Comparison of ENCODE assay signal across 12 cellular contexts in the genomic region with DNA sequence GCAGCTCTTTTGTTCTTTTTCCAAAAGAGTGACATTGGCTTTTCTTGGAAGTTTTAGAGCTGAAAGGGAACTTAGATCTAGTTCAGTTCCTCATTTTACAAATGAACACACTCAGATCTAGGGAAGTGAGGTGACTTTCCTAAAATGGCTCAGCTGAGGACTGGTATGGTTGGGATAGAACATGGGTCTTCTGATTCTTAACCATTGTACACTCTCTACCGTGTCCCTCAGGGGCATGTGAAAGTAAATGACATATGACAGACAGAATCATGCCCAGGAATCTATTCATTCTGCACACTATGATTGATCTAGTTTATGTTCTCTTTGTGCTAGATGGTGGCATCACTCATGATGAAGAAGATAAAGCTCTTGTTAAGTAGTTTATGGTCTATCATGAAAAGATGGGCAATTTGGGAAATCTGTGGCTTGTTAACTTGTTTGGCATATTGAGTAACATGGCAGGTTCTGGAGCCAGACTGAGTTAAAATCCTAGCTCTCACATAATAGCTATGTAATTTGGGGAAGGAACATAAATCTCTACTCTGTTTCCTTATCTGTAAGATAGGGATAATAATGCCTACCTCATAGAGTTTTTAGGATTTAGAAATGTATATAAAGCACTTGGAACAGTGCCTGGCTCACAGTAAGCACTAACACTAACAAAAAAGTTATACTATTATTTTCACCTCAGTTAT. TPM values are rescaled to one million over a fixed set of nuclear protein-coding genes. Genes with fewer than 3 reads are reported as not detected.
DNase-seq lines count a peak whose midpoint lies in the region; ATAC-seq, FAIRE-seq and TF ChIP-seq lines count a peak whose summit lies in the region.
"Had no signal": no experiment of that assay in that cellular context is flagged by ENCODE, and none has a peak within 500 bp of the region (broad histone marks: within the 10 kb centered on the region; RNA-seq: fewer than 3 reads in every experiment).

No MANE protein-coding gene starts in this region.

- no peaks in the 10 kb centered on the region for H3K27me3 ChIP-seq in CD4-positive, CD25-positive, alpha-beta regulatory T cell (ENCODE audit: control insufficient read depth, insufficient read depth, low read length)
- H3K27me3 ChIP-seq in GM23338 (ENCODE audit: insufficient read depth): no peaks in the 10 kb centered on the region
- H3K27me3 ChIP-seq: BE2C had no signal

- no peak for FAIRE-seq in H54 (lab: Jason Lieb, UNC)

- H3K36me3 Mint-ChIP-seq in CD4-positive, CD25-positive, alpha-beta regulatory T cell: peaks cover 2% of the 10 kb centered on the region
- H3K36me3 Mint-ChIP-seq in GM23338 (ENCODE audit: low read depth) (peaks cover 4% of the 10 kb centered on the region; the same call in 1 of the 3 replicates), memory B cell (peaks cover 4% of the 10 kb centered on the region), endothelial cell (ENCODE audit: low read depth, unreplicated experiment) (no peaks in the 10 kb centered on the region)

- H3K9me3 ChIP-seq in CD4-positive, CD25-positive, alpha-beta regulatory T cell (ENCODE audit: control insufficient read depth in 2 of 2, low read length in 2 of 2): no peaks in the 10 kb centered on the region
- H3K9me3 ChIP-seq: BE2C had no signal

- H3K79me2 ChIP-seq in GM23338 (replicated peaks; ENCODE audit: insufficient read depth): peaks cover 100% of the 10 kb centered on the region

- H3K4me2 ChIP-seq in GM23338: no peak overlapping the region

- peaks cover 27 to 62% (median 42%) of the 10 kb centered on the region in 4 donors for H3K4me1 Mint-ChIP-seq in CD4-positive, CD25-positive, alpha-beta regulatory T cell
- H3K4me1 Mint-ChIP-seq in GM23338 (peaks cover 59% of the 10 kb centered on the region), memory B cell (peaks cover 31% of the 10 kb centered on the region), endothelial cell (ENCODE audit: unreplicated experiment) (peaks cover 10% of the 10 kb centered on the region)

- no peak overlapping the region for H3K27ac ChIP-seq in CD4-positive, CD25-positive, alpha-beta regulatory T cell (ENCODE audit: insufficient read depth, low read length, poor library complexity, severe bottlenecking)
- peak overlapping the region; percentile 51; the same call in 1 of the 2 replicates for H3K27ac ChIP-seq in GM23338 (ENCODE audit: low read depth)

- no peak overlapping the region for H3K4me3 Mint-ChIP-seq in CD4-positive, CD25-positive, alpha-beta regulatory T cell
- no peak overlapping the region for H3K4me3 Mint-ChIP-seq in GM23338
- H3K4me3 Mint-ChIP-seq in memory B cell: no peak overlapping the region
- H3K4me3 Mint-ChIP-seq in endothelial cell (ENCODE audit: unreplicated experiment): no peak overlapping the region

- H2AFZ ChIP-seq in GM23338: no peak overlapping the region

- peaks cover 25% of the 10 kb centered on the region for H4K20me1 ChIP-seq in GM23338 (replicated peaks; ENCODE audit: insufficient read depth)

- H3K9me2 ChIP-seq in GM23338 (ENCODE audit: insufficient read depth): no peaks in the 10 kb centered on the region

- no peak for ATAC-seq in CD4-positive, CD25-positive, alpha-beta regulatory T cell (ENCODE audit: low read depth in 2 of 2)
- ATAC-seq in GM23338: no peak
- no peak for ATAC-seq in SK-N-SH treated with all-trans-retinoic acid at 6 μM for 48 hours
- ATAC-seq in memory B cell (ENCODE audit: low read depth): peak; percentile 47
- ATAC-seq: Panc1 had no signal

- no peaks in the 10 kb centered on the region for H3K9me3 Mint-ChIP-seq in CD4-positive, CD25-positive, alpha-beta regulatory T cell
- H3K9me3 Mint-ChIP-seq in GM23338 (no peaks in the 10 kb centered on the region), memory B cell (no peaks in the 10 kb centered on the region), endothelial cell (ENCODE audit: unreplicated experiment) (no peaks in the 10 kb centered on the region)

- no peak for TF ChIP-seq POLR2A in H54 (IDR thresholded peaks at IDR 0.05; ENCODE audit: low read depth, low read length)

- H3K27ac Mint-ChIP-seq in CD4-positive, CD25-positive, alpha-beta regulatory T cell: peak overlapping the region in 2 of 3 donors; percentile 18 to 31
- H3K27ac Mint-ChIP-seq in GM23338 (no peak overlapping the region), memory B cell (peak overlapping the region; percentile 47), endothelial cell (ENCODE audit: unreplicated experiment) (no peak overlapping the region)

- TF ChIP-seq CTCF in GM23338 (conservative IDR thresholded peaks at IDR 0.05; ENCODE audit: low read depth in 2 of 2) (no peak), endothelial cell (IDR thresholded peaks at IDR 0.05; ENCODE audit: unreplicated experiment) (no peak)

- H3K36me3 ChIP-seq in CD4-positive, CD25-positive, alpha-beta regulatory T cell (ENCODE audit: control insufficient read depth, insufficient read depth, low read length): no peaks in the 10 kb centered on the region
- no peaks in the 10 kb centered on the region for H3K36me3 ChIP-seq in GM23338 (ENCODE audit: insufficient read depth)
- H3K36me3 ChIP-seq: BE2C had no signal

- H3K27me3 Mint-ChIP-seq in CD4-positive, CD25-positive, alpha-beta regulatory T cell: no peaks in the 10 kb centered on the region
- H3K27me3 Mint-ChIP-seq in GM23338 (ENCODE audit: insufficient read depth, low read depth, poor library complexity) (peaks cover 4% of the 10 kb centered on the region), memory B cell (no peaks in the 10 kb centered on the region), endothelial cell (ENCODE audit: unreplicated experiment) (peaks cover 1% of the 10 kb centered on the region)

- no peak overlapping the region for H3K4me3 ChIP-seq in CD4-positive, CD25-positive, alpha-beta regulatory T cell (ENCODE audit: low read depth, low read length)
- no peak overlapping the region for H3K4me3 ChIP-seq in GM23338

- H3F3A ChIP-seq in GM23338 (replicated peaks; ENCODE audit: low read depth): no peaks in the 10 kb centered on the region

- no peaks in the 10 kb centered on the region for H3K4me1 ChIP-seq in CD4-positive, CD25-positive, alpha-beta regulatory T cell (ENCODE audit: control insufficient read depth, insufficient read depth, low read length, poor library complexity, severe bottlenecking)
- peaks cover 16% of the 10 kb centered on the region for H3K4me1 ChIP-seq in GM23338 (ENCODE audit: insufficient read depth)
- H3K4me1 ChIP-seq: BE2C had no signal

- DNase-seq in CD4-positive, CD25-positive, alpha-beta regulatory T cell: no peak
- no peak for DNase-seq in GM23338 (ENCODE audit: low spot score)
- DNase-seq in memory B cell (ENCODE audit: low spot score in 2 of 2): no peak
- DNase-seq in H54 (ENCODE audit: insufficient read length, low spot score): no peak
- no peak for DNase-seq in DMS53 (lab: John Stamatoyannopoulos, UW)
- no peak for DNase-seq in endothelial cell (ENCODE audit: low spot score)
- no peak for DNase-seq in NCI-H1048 (lab: John Stamatoyannopoulos, UW)
- DNase-seq: BE2C, EL, retina had no signal

TF ChIP-seq in SK-N-SH treated with all-trans-retinoic acid at 6 μM for 48 hours, 23 proteins besides CTCF, POLR2A, EP300 and RAD21:
- no peak for TF ChIP-seq ARNTL (CRISPR knock-in tag; IDR thresholded peaks at IDR 0.05; ENCODE audit: borderline replicate concordance, low read depth)
- TF ChIP-seq ISL1 (CRISPR knock-in tag; IDR thresholded peaks at IDR 0.05): peak; percentile 79
TF ChIP-seq in SK-N-SH treated with all-trans-retinoic acid at 6 μM for 48 hours: peak in this region for 1.

RNA-seq across cellular contexts. Expression of gene UBE2E1, which starts 30.9 kb away (rescaled TPM):
- 65.3 TPM for total RNA-seq in CD4-positive, CD25-positive, alpha-beta regulatory T cell
- polyA plus RNA-seq in CD4-positive, CD25-positive, alpha-beta regulatory T cell: 10 to 100 TPM in 2 of 4 donors, 1 to 10 TPM in 2; 6.2 to 21.2 (median 10.6) TPM
- 113 and 120 TPM in 2 replicates for total RNA-seq in GM23338 (2014; rRNA removed; shearing (Covaris generic))
- polyA plus RNA-seq in GM23338 (2016; fragmentation: Nextera tagmentation; extraction: Ambion mirVana): 39.9 and 41.5 TPM in 2 replicates
- total RNA-seq in endothelial cell (ENCODE audit: unreplicated experiment): 129 TPM

Comparison
In these comparisons a context has a peak if more than half of its experiments do, and no peak if none do; other contexts are left out.
1. H3K27ac Mint-ChIP-seq: peak in CD4-positive, CD25-positive, alpha-beta regulatory T cell (2 of 3) and memory B cell (single experiment); none in GM23338 (single experiment) and endothelial cell (single experiment).